Comparison of ENCODE assay signal across 27 cellular contexts in genomic region chr9:87075537-87075936, GRCh38.
"Had no signal": no experiment of that assay in that cellular context is flagged by ENCODE, and none has a peak within 500 bp of the region (broad histone marks: within the 10 kb centered on the region; RNA-seq: fewer than 3 reads in every experiment).

No MANE protein-coding gene starts in this region.

- H3K4me1 Mint-ChIP-seq: activated B cell treated with CpG ODN at 0.5 μM for 24 hours; natural killer cell; stimulated activated naive B cell treated with anti-CD40 and anti-IgM and Interleukin-4, amounts not matched to agents 10 μg/mL and 1 μg/mL and 100 μg/mL, for 72 hours had no signal

- H3K27me3 Mint-ChIP-seq: activated B cell treated with CpG ODN at 0.5 μM for 24 hours; stimulated activated naive B cell treated with anti-CD40 and anti-IgM and Interleukin-4, amounts not matched to agents 10 μg/mL and 1 μg/mL and 100 μg/mL, for 72 hours had no signal

- H3K9me3 ChIP-seq: esophagus squamous epithelium, lower lobe of right lung, right atrium auricular region, stomach, thyroid gland, upper lobe of left lung, vagina had no signal

- ATAC-seq: activated naive CD4-positive, alpha-beta T cell treated with anti-CD3 and anti-CD28 coated beads, Interleukin-2, amount 50 U/mL, for 72 hours; activated T-cell treated with anti-CD3 and anti-CD28 coated beads, Interleukin-2, amount 50 U/mL, for 72 hours; left lung; lower lobe of right lung; natural killer cell; stimulated activated naive B cell treated with anti-CD40 and anti-IgM and Interleukin-4, amounts not matched to agents 10 μg/mL and 1 μg/mL and 100 μg/mL, for 72 hours had no signal

- H3K36me3 Mint-ChIP-seq: natural killer cell; stimulated activated naive B cell treated with anti-CD40 and anti-IgM and Interleukin-4, amounts not matched to agents 10 μg/mL and 1 μg/mL and 100 μg/mL, for 72 hours had no signal

- H3K27ac ChIP-seq: epithelial cell of prostate, esophagus squamous epithelium, left lung, lower lobe of right lung, right atrium auricular region, stomach, thyroid gland, upper lobe of left lung, vagina had no signal

- H3K36me3 ChIP-seq: esophagus squamous epithelium, left lung, lower lobe of right lung, right atrium auricular region, stomach, thyroid gland, upper lobe of left lung, vagina had no signal

- DNase-seq: activated B cell treated with CpG ODN at 0.5 μM for 24 hours; activated CD4-positive, alpha-beta T cell treated with anti-CD3 and anti-CD28 coated beads, Interleukin-2, amount 50 U/mL, for 1 hour; activated naive CD4-positive, alpha-beta T cell; activated T-cell treated with anti-CD3 and anti-CD28 coated beads for 4 hours; activated T-cell treated with anti-CD3 and anti-CD28 coated beads, Interleukin-2, amount 50 U/mL, for 72 hours; anterior cingulate cortex; dermis blood vessel endothelial cell; effector CD4-positive, alpha-beta T cell; esophagus squamous epithelium; glutamatergic neuron; kidney glomerular epithelial cell; left lung; lower lobe of right lung; mesenchymal stem cell; natural killer cell; stimulated activated CD4-positive, alpha-beta T cell treated with anti-CD3 and anti-CD28 coated beads, Interleukin-15, amount 100 ng/mL, for 24 hours; stimulated activated CD4-positive, alpha-beta T cell treated with anti-CD3 and anti-CD28 coated beads, Interleukin-2, amount 100 ng/mL, for 24 hours; stimulated activated naive B cell treated with anti-CD40 and anti-IgM and Interleukin-4, amounts not matched to agents 10 μg/mL and 1 μg/mL and 100 μg/mL, for 72 hours; stomach; T1000; thyroid gland; upper lobe of left lung had no signal

- H3K4me1 ChIP-seq: esophagus squamous epithelium, left lung, lower lobe of right lung, thyroid gland, upper lobe of left lung, vagina had no signal

- H3K27ac Mint-ChIP-seq: activated B cell treated with CpG ODN at 0.5 μM for 24 hours; activated naive CD4-positive, alpha-beta T cell treated with anti-CD3 and anti-CD28 coated beads, Interleukin-2, amount 50 U/mL, for 72 hours; activated T-cell treated with anti-CD3 and anti-CD28 coated beads, Interleukin-2, amount 50 U/mL, for 72 hours; natural killer cell; stimulated activated naive B cell treated with anti-CD40 and anti-IgM and Interleukin-4, amounts not matched to agents 10 μg/mL and 1 μg/mL and 100 μg/mL, for 72 hours; T-helper 1 cell treated with Interleukin-12 subunit alpha and Interleukin-12 subunit beta and Interleukin-4 antibody, amounts not matched to agents 30 μg/mL and 1 μg/mL, for 36 hours had no signal

- H3K27me3 ChIP-seq: esophagus squamous epithelium, left lung, right atrium auricular region, stomach, thyroid gland, upper lobe of left lung, vagina had no signal

- H3K4me3 Mint-ChIP-seq: activated B cell treated with CpG ODN at 0.5 μM for 24 hours; activated T-cell treated with anti-CD3 and anti-CD28 coated beads, Interleukin-2, amount 50 U/mL, for 72 hours; natural killer cell; stimulated activated naive B cell treated with anti-CD40 and anti-IgM and Interleukin-4, amounts not matched to agents 10 μg/mL and 1 μg/mL and 100 μg/mL, for 72 hours; T-helper 1 cell treated with Interleukin-12 subunit alpha and Interleukin-12 subunit beta and Interleukin-4 antibody, amounts not matched to agents 30 μg/mL and 1 μg/mL, for 36 hours had no signal

- H3K4me3 ChIP-seq: esophagus squamous epithelium, left lung, lower lobe of right lung, right atrium auricular region, stomach, thyroid gland, upper lobe of left lung, vagina had no signal
